Comparison of ENCODE assay signal across 11 cellular contexts in the genomic region with DNA sequence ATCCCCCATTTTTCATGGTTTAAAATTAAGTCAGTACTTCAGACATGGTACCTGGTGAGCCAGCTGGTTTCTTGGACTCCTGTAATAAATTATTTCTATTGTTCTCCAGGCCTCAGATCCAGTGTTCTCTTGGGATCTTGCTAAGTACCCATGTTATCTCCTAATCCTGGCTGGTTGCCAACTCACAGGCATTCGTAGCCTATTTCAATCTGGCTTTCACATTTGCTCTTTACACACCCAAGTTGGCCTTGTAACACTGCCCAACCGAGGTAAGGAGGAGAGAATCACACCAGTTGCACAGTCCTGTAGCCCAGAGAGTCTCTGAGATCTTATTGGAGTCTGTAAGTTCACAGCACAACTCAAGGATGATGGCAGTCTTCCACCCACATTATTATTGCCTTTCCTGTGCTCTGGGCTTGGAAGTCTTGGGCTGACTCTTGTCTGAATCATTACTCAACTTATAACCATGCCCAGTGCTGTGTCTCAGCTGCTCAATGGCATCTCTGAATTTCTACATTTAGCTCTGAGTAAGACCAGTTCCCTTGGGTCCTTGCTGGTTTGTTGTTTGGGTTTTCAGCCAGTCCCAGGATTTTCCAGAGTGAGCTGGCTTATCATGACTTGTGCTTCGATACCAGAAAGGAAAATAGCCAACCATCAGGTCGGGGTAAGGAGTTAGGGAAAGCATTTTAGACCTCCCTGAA.
DNase-seq lines count a peak whose midpoint lies in the region; ATAC-seq and TF ChIP-seq lines count a peak whose summit lies in the region.
"Had no signal": no experiment of that assay in that cellular context is flagged by ENCODE, and none has a peak within 500 bp of the region (broad histone marks: within the 10 kb centered on the region; RNA-seq: fewer than 3 reads in every experiment).

No MANE protein-coding gene starts in this region.

- ATAC-seq in GM21528 (IDR thresholded peaks at IDR 0.05; ENCODE audit: low FRiP score, unreplicated experiment) (no peak), HG02870 (IDR thresholded peaks at IDR 0.05; ENCODE audit: unreplicated experiment) (no peak), HG02588 (IDR thresholded peaks at IDR 0.05; ENCODE audit: unreplicated experiment) (no peak)
- ATAC-seq: GM12878 had no signal

- in situ Hi-C loops in astrocyte of the cerebellum (cut with HindIII; ENCODE audit: low sequenced_read_pairs) = no loop called here

- H3K4me3 ChIP-seq in astrocyte of the cerebellum (ENCODE audit: low read depth, low read length) = no peak overlapping the region
- H3K4me3 ChIP-seq: colonic mucosa, GM12878 had no signal

- TF ChIP-seq CTCF in astrocyte of the cerebellum (IDR thresholded peaks at IDR 0.05; ENCODE audit: low read depth, low read length, missing control alignments) = no peak

- DNase-seq in COLO668 (lab: John Stamatoyannopoulos, UW; ENCODE audit: unreplicated experiment) = peak; percentile 37
- DNase-seq in LoVo (ENCODE audit: low spot score) = peak; percentile 27
- DNase-seq in astrocyte of the cerebellum (ENCODE audit: low read depth) = peak; percentile 55
- peak; percentile 48 for DNase-seq in kidney glomerular epithelial cell (lab: John Stamatoyannopoulos, UW)
- no peak for DNase-seq in NCI-H2081 treated with DMSO at 0.1 percent for 48 hours (lab: John Stamatoyannopoulos, UW)
- DNase-seq: colonic mucosa, posterior cingulate gyrus had no signal
